ENCODE assay signal across 23 cellular contexts in genomic region chr14:54708982-54709381, GRCh38.
"Had no signal": no experiment of that assay in that cellular context is flagged by ENCODE, and none has a peak within 500 bp of the region (broad histone marks: within the 10 kb centered on the region; RNA-seq: fewer than 3 reads in every experiment).

No MANE protein-coding gene starts in this region.

- H3K4me3 ChIP-seq: coronary artery, dorsolateral prefrontal cortex, heart right ventricle, prostate gland, skin epidermis, stomach had no signal

- H2AFZ ChIP-seq: parathyroid adenoma had no signal

- FAIRE-seq: frontal cortex, urothelium cell line had no signal

- DNase-seq: dorsolateral prefrontal cortex; effector CD8-positive, alpha-beta T cell; heart right ventricle; islet precursor cell; left ventricle myocardium superior; mesendoderm; naive thymus-derived CD4-positive, alpha-beta T cell; nephron progenitor cell; retina; stimulated activated CD4-positive, alpha-beta T cell treated with anti-CD3 and anti-CD28 coated beads, Interleukin-2, amount 100 ng/mL, for 24 hours; stimulated activated CD4-positive, alpha-beta T cell treated with anti-CD3 and anti-CD28 coated beads, Interleukin-4, amount 100 ng/mL, for 4 hours; stimulated activated naive CD4-positive, alpha-beta T cell; stomach; substantia nigra had no signal

- H3K4me1 Mint-ChIP-seq: nephron progenitor cell had no signal

- H3K27me3 Mint-ChIP-seq: type B pancreatic cell had no signal

- H3K4me3 Mint-ChIP-seq: naive thymus-derived CD4-positive, alpha-beta T cell; nephron progenitor cell; type B pancreatic cell had no signal

- H3K27ac ChIP-seq: coronary artery, dorsolateral prefrontal cortex, parathyroid adenoma, prostate gland, skin epidermis, stomach had no signal

- H3K9ac ChIP-seq: parathyroid adenoma had no signal

- H3K4me1 ChIP-seq: parathyroid adenoma, prostate gland had no signal

- H3K9me3 ChIP-seq: heart right ventricle, prostate gland, stomach had no signal

- H3K27me3 ChIP-seq: dorsolateral prefrontal cortex, heart right ventricle, stomach had no signal

- H3K36me3 ChIP-seq: prostate gland had no signal

- H3K27ac Mint-ChIP-seq: naive thymus-derived CD4-positive, alpha-beta T cell; nephron progenitor cell; type B pancreatic cell had no signal

- H3K36me3 Mint-ChIP-seq: type B pancreatic cell had no signal

- H3K79me2 ChIP-seq: parathyroid adenoma had no signal

- ATAC-seq: esophagus mucosa; heart right ventricle; left ventricle myocardium superior; naive thymus-derived CD4-positive, alpha-beta T cell; sciatic nerve had no signal

- H3K9me3 Mint-ChIP-seq: nephron progenitor cell had no signal
